In the genomic region with DNA sequence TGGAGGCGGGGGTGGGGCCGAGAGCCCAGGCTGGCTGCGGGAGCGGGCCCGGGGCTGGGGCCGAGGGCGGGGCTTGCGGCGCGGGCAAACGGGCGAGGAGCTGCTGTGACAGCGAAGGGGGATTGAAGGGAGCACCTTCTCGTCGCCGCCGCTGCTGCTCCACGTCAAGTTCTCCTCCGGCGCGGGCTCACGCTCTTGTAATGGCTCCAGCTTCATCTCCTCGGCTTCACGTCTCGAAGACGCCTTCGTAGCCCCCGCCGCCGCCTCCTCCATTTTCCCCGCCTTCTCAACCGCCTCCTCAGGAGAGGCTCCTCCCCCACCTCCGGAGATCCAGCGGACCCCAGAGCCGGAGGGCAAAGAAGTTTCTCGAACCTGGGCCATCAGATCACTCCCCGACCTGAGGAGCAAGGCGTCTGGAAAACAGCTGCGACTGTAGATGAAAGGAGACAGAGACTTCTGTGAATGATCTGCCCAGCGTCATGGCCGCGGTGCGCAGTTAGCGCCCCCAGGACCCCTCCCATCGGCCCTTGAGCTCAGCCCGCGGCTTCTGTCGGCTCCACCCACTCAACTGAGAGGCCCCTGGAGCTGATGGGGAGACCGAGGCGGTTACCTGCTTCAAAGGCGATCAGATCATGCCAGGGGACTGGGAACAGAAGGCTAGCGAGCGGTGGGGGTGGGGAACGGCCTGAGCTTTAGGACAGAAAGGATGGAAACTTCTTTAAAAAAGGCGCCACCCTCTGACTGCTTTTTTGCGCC, we compare ENCODE assay signal across 8 cellular contexts. TPM values are rescaled to one million over a fixed set of nuclear protein-coding genes. Genes with fewer than 3 reads are reported as not detected.
DNase-seq lines count a peak whose midpoint lies in the region; ATAC-seq and TF ChIP-seq lines count a peak whose summit lies in the region.

No MANE protein-coding gene starts in this region.

- ATAC-seq in GM19328 (IDR thresholded peaks at IDR 0.05; ENCODE audit: unreplicated experiment): peak; percentile 65
- peak; percentile 47 for ATAC-seq in HG03521 (IDR thresholded peaks at IDR 0.05; ENCODE audit: unreplicated experiment)
- ATAC-seq in RWPE2 (ENCODE audit: low read depth): peak; percentile 68

- H3K27ac ChIP-seq in BLaER1: peak overlapping the region; percentile 80
- H3K27ac ChIP-seq in RWPE2 (ENCODE audit: poor library complexity, severe bottlenecking): peak overlapping the region; percentile 40
- H3K27ac ChIP-seq in trophoblast cell (ENCODE audit: low read depth, low read length): peak overlapping the region; percentile 82
- peak overlapping the region; percentile 94 for H3K27ac ChIP-seq in urinary bladder (ENCODE audit: low read depth)

- H2BK5ac ChIP-seq in trophoblast cell (ENCODE audit: low read depth, low read length, poor library complexity): peak overlapping the region; percentile 4

- peak overlapping the region; percentile 84 for H3K14ac ChIP-seq in trophoblast cell (ENCODE audit: low read length)

- peak overlapping the region; percentile 90 for H2AFZ ChIP-seq in trophoblast cell (ENCODE audit: insufficient read depth, low read length, poor library complexity)

- H4K91ac ChIP-seq in trophoblast cell (ENCODE audit: low read depth, low read length): peak overlapping the region; percentile 77

- peak overlapping the region; percentile 95 for H3K27ac Mint-ChIP-seq in activated naive CD4-positive, alpha-beta T cell treated with anti-CD3 and anti-CD28 coated beads for 36 hours
- H3K27ac Mint-ChIP-seq in glutamatergic neuron (ENCODE audit: unreplicated experiment): peak overlapping the region; percentile 93

- peaks cover 4% of the 10 kb centered on the region for H3K79me2 ChIP-seq in trophoblast cell (ENCODE audit: control insufficient read depth, insufficient read depth, low read length, poor library complexity)

- H3K27me3 ChIP-seq in BLaER1 (peaks cover 44% of the 10 kb centered on the region), RWPE2 (ENCODE audit: insufficient read depth, poor library complexity, severe bottlenecking) (no peaks in the 10 kb centered on the region), trophoblast cell (ENCODE audit: insufficient read depth, low read length) (no peaks in the 10 kb centered on the region)

- no peaks in the 10 kb centered on the region for H3K36me3 ChIP-seq in BLaER1
- no peaks in the 10 kb centered on the region for H3K36me3 ChIP-seq in RWPE2 (ENCODE audit: low read depth)
- peaks cover 2 to 7% of the 10 kb centered on the region in 2 experiments for H3K36me3 ChIP-seq in trophoblast cell (ENCODE audit: control insufficient read depth in 1 of 2, insufficient read depth in 2 of 2, low read length in 2 of 2)
- H3K36me3 ChIP-seq in urinary bladder (ENCODE audit: insufficient read depth): no peaks in the 10 kb centered on the region

- H3K4me1 ChIP-seq in BLaER1: peaks cover 14% of the 10 kb centered on the region
- no peaks in the 10 kb centered on the region for H3K4me1 ChIP-seq in RWPE2 (ENCODE audit: insufficient read depth, poor library complexity, severe bottlenecking)
- H3K4me1 ChIP-seq in trophoblast cell (ENCODE audit: control insufficient read depth in 1 of 2, insufficient read depth in 2 of 2, low read length in 2 of 2): no peaks in the 10 kb centered on the region
- H3K4me1 ChIP-seq in urinary bladder (ENCODE audit: insufficient read depth): no peaks in the 10 kb centered on the region

- H3K27me3 Mint-ChIP-seq in activated naive CD4-positive, alpha-beta T cell treated with anti-CD3 and anti-CD28 coated beads for 36 hours (ENCODE audit: low read depth): no peaks in the 10 kb centered on the region
- H3K27me3 Mint-ChIP-seq in glutamatergic neuron (ENCODE audit: unreplicated experiment): peaks cover 5% of the 10 kb centered on the region

- peak overlapping the region; percentile 90 for H3K18ac ChIP-seq in trophoblast cell (ENCODE audit: low read length)

- DNase-seq in RWPE2 (ENCODE audit: low spot score) (no peak), glutamatergic neuron (peak; percentile 67), trophoblast cell (peak; percentile 49)
- DNase-seq in activated naive CD4-positive, alpha-beta T cell treated with anti-CD3 and anti-CD28 coated beads for 36 hours: peak; percentile 57

- peaks cover 18% of the 10 kb centered on the region for H3K79me1 ChIP-seq in trophoblast cell (ENCODE audit: low read length)

- no CpG with 5 or more reads among the region's 56 CpGs for WGBS in trophoblast cell (ENCODE audit: extremely low coverage, insufficient coverage, insufficient read length)
- under 1% methylated on average over 53 of the region's 56 CpGs for WGBS in urinary bladder

- H3K9me3 ChIP-seq in BLaER1: no peaks in the 10 kb centered on the region
- no peaks in the 10 kb centered on the region for H3K9me3 ChIP-seq in RWPE2 (ENCODE audit: severe bottlenecking)
- H3K9me3 ChIP-seq in trophoblast cell (ENCODE audit: insufficient read depth, low read depth, low read length): no peaks in the 10 kb centered on the region

- intact Hi-C loops in activated naive CD4-positive, alpha-beta T cell treated with anti-CD3 and anti-CD28 coated beads for 36 hours (cut with micrococcal nuclease): no loop called here

- no peaks in the 10 kb centered on the region for H3K9me3 Mint-ChIP-seq in activated naive CD4-positive, alpha-beta T cell treated with anti-CD3 and anti-CD28 coated beads for 36 hours
- peaks cover 3% of the 10 kb centered on the region for H3K9me3 Mint-ChIP-seq in glutamatergic neuron (ENCODE audit: unreplicated experiment)

- H2AK5ac ChIP-seq in trophoblast cell (ENCODE audit: low read length): no peak overlapping the region

- CTCF ChIA-PET in activated naive CD4-positive, alpha-beta T cell treated with anti-CD3 and anti-CD28 coated beads for 36 hours (lab: Charles Lee): interaction anchor here (0.8 to 1.1 kb wide), 3 partner anchors 229 to 431 kb away, joined by 3 to 4 read pairs (median 3); a partner anchor contains a TSS

- H4K12ac ChIP-seq in trophoblast cell (ENCODE audit: low read depth, low read length): peak overlapping the region; percentile 52

- H4K20me1 ChIP-seq in BLaER1: no peaks in the 10 kb centered on the region

- H3K4ac ChIP-seq in trophoblast cell (ENCODE audit: low read depth, low read length): peak overlapping the region; percentile 79

- H3K4me3 ChIP-seq in BLaER1 (peak overlapping the region; percentile 74), RWPE2 (ENCODE audit: severe bottlenecking) (peak overlapping the region; percentile 51), trophoblast cell (ENCODE audit: low read depth, low read length) (peak overlapping the region; percentile 76), urinary bladder (ENCODE audit: low read depth, low read length) (peak overlapping the region; percentile 67)

- TF ChIP-seq CTCF in RWPE2 (IDR thresholded peaks at IDR 0.05; ENCODE audit: poor library complexity, severe bottlenecking) (no peak), glutamatergic neuron (IDR thresholded peaks at IDR 0.05; ENCODE audit: partially characterized antibody, unreplicated experiment) (no peak)

- peak overlapping the region; percentile 66 for H2BK120ac ChIP-seq in trophoblast cell (ENCODE audit: insufficient read depth, low read length, poor library complexity)

- H3K36me3 Mint-ChIP-seq in activated naive CD4-positive, alpha-beta T cell treated with anti-CD3 and anti-CD28 coated beads for 36 hours (ENCODE audit: low read depth): no peaks in the 10 kb centered on the region
- H3K36me3 Mint-ChIP-seq in glutamatergic neuron (ENCODE audit: unreplicated experiment): no peaks in the 10 kb centered on the region

- H2BK12ac ChIP-seq in trophoblast cell (ENCODE audit: low read length): peak overlapping the region; percentile 64

- peak overlapping the region; percentile 84 for H4K8ac ChIP-seq in trophoblast cell (ENCODE audit: low read depth, low read length)

- no peak overlapping the region for H3K23ac ChIP-seq in trophoblast cell (ENCODE audit: low read length)

- peak overlapping the region; percentile 80 for H3K9ac ChIP-seq in BLaER1
- peak overlapping the region; percentile 72 for H3K9ac ChIP-seq in trophoblast cell (ENCODE audit: low read length)

- peak overlapping the region; percentile 88 for H3K4me3 Mint-ChIP-seq in activated naive CD4-positive, alpha-beta T cell treated with anti-CD3 and anti-CD28 coated beads for 36 hours
- peak overlapping the region; percentile 93 for H3K4me3 Mint-ChIP-seq in glutamatergic neuron (ENCODE audit: unreplicated experiment)

- H3K4me1 Mint-ChIP-seq in activated naive CD4-positive, alpha-beta T cell treated with anti-CD3 and anti-CD28 coated beads for 36 hours (ENCODE audit: low read depth): peaks cover 7% of the 10 kb centered on the region
- peaks cover 3% of the 10 kb centered on the region for H3K4me1 Mint-ChIP-seq in glutamatergic neuron (ENCODE audit: low read depth, unreplicated experiment)

- H3K4me2 ChIP-seq in BLaER1 (peak overlapping the region; percentile 73), trophoblast cell (ENCODE audit: low read length) (peak overlapping the region; percentile 66)

RNA-seq across cellular contexts. Expression of a gene that starts 0.9 kb away (rescaled TPM):
- total RNA-seq in activated naive CD4-positive, alpha-beta T cell treated with anti-CD3 and anti-CD28 coated beads for 36 hours: 1 to 10 TPM; 1.0 to 1.1 TPM
- 2.7 TPM for total RNA-seq in glutamatergic neuron (ENCODE audit: unreplicated experiment)
- polyA plus RNA-seq in trophoblast cell (2013): 3.4 TPM in 2 replicates
- 6.6 TPM for total RNA-seq in urinary bladder
- 1.7 TPM for polyA plus RNA-seq in urinary bladder

RNA-seq across cellular contexts. Expression of a gene that starts 36.8 kb away (rescaled TPM):
- total RNA-seq in activated naive CD4-positive, alpha-beta T cell treated with anti-CD3 and anti-CD28 coated beads for 36 hours: 10 to 100 TPM; 17.4 to 17.8 TPM
- total RNA-seq in glutamatergic neuron (ENCODE audit: unreplicated experiment): 29.8 TPM
- 17.2 and 17.8 TPM in 2 replicates for polyA plus RNA-seq in trophoblast cell (2013)
- total RNA-seq in urinary bladder: 72.5 TPM
- polyA plus RNA-seq in urinary bladder: 33.1 TPM

Comparison
In these comparisons a context has a peak if more than half of its experiments do, and no peak if none do; other contexts are left out.
1. H3K27ac ChIP-seq: peak in every context shown above with its lines; median percentile 94 in urinary bladder; 82 in trophoblast cell; 80 in BLaER1; 40 in RWPE2.